Comparison of ENCODE assay signal across 18 cellular contexts in genomic region chrX:120736989-120737388, GRCh38.
A peak's percentile ranks its signal among the peaks of the same experiment; 100 is the strongest.
DNase-seq lines count a peak whose midpoint lies in the region; ATAC-seq, FAIRE-seq and TF ChIP-seq lines count a peak whose summit lies in the region.
"Had no signal": no experiment of that assay in that cellular context is flagged by ENCODE, and none has a peak within 500 bp of the region (broad histone marks: within the 10 kb centered on the region; RNA-seq: fewer than 3 reads in every experiment).

No MANE protein-coding gene starts in this region.

- H3K36me3 Mint-ChIP-seq in activated naive CD4-positive, alpha-beta T cell treated with anti-CD3 and anti-CD28 coated beads, Interleukin-2, amount 50 U/mL, for 72 hours = no peaks in the 10 kb centered on the region

- peak; percentile 26 for TF ChIP-seq POLR2A in endothelial cell of umbilical vein (IDR thresholded peaks at IDR 0.05; ENCODE audit: low read depth, low read length)

- no peaks in the 10 kb centered on the region for H3K9me1 ChIP-seq in endothelial cell of umbilical vein (replicated peaks; ENCODE audit: control insufficient read depth, extremely low read depth, insufficient read depth, low read length)

- H3K4me1 ChIP-seq in PC-9 (replicated peaks; ENCODE audit: insufficient read depth) (peaks cover 79% of the 10 kb centered on the region), endothelial cell of umbilical vein (ENCODE audit: control insufficient read depth, extremely low read depth, insufficient read depth, low read length) (peaks cover 28% of the 10 kb centered on the region), psoas muscle (no peaks in the 10 kb centered on the region)

- peak overlapping the region; percentile 40; the same call in 1 of the 2 replicates for H3K4me3 ChIP-seq in PC-9
- no peak overlapping the region for H3K4me3 ChIP-seq in endothelial cell of umbilical vein (replicated peaks in 1 of 3; ENCODE audit: insufficient read depth in 1 of 3, low read depth in 1 of 3, low read length in 3 of 3)
- no peak overlapping the region for H3K4me3 ChIP-seq in psoas muscle

- H4K20me1 ChIP-seq in PC-9 (ENCODE audit: insufficient read depth) = no peaks in the 10 kb centered on the region
- H4K20me1 ChIP-seq in endothelial cell of umbilical vein (replicated peaks; ENCODE audit: control insufficient read depth, extremely low read depth, insufficient read depth, low read length) = no peaks in the 10 kb centered on the region

- H3K27ac ChIP-seq in PC-9 = peak overlapping the region; percentile 99
- H3K27ac ChIP-seq in endothelial cell of umbilical vein (ENCODE audit: insufficient read depth, low read depth, low read length) = peak overlapping the region; percentile 49
- H3K27ac ChIP-seq in psoas muscle = no peak overlapping the region

- ATAC-seq in activated naive CD4-positive, alpha-beta T cell treated with anti-CD3 and anti-CD28 coated beads, Interleukin-2, amount 50 U/mL, for 72 hours = peak; percentile 95 to 97
- ATAC-seq in HG03565 (IDR thresholded peaks at IDR 0.05; ENCODE audit: unreplicated experiment) (no peak), psoas muscle (no peak)
- ATAC-seq: Panc1 had no signal

- no TSS peak for BruUV-seq in PC-9 (replicated peaks; lab: Mats Ljungman, UMichigan)
- no TSS peak for BruUV-seq in endothelial cell of umbilical vein (replicated peaks; lab: Mats Ljungman, UMichigan)

- H3K36me3 ChIP-seq in PC-9 (ENCODE audit: low read depth) (peaks cover 17% of the 10 kb centered on the region; the same call in 1 of the 2 replicates), endothelial cell of umbilical vein (ENCODE audit: control insufficient read depth in 2 of 2, extremely low read depth in 1 of 2, insufficient read depth in 2 of 2, low read length in 2 of 2) (no peaks in the 10 kb centered on the region), psoas muscle (ENCODE audit: insufficient read depth in 1 of 2, low read depth in 1 of 2) (no peaks in the 10 kb centered on the region)

- CTCF ChIA-PET in PC-9 (lab: Charles Lee) = interaction anchor here (0.6 kb wide), 2 partner anchors 282 to 1233 kb away, joined by 3 to 15 read pairs; no protein-coding TSS in a partner anchor
- CTCF ChIA-PET in endothelial cell of umbilical vein (lab: Charles Lee) = interaction anchor here (1.0 kb wide), 1 partner anchor 32 kb away, joined by 3 read pairs; no protein-coding TSS in a partner anchor

- intact Hi-C loops in PC-9 (cut with micrococcal nuclease; ENCODE audit: unreplicated experiment) (loop anchor here (10.0 kb wide), 1 partner anchor 422 kb away; the partner anchor contains the start of gene TMEM255A), endothelial cell of umbilical vein (cut with micrococcal nuclease) (loop anchor here (1.0 to 5.0 kb wide), 4 partner anchors 31 to 175 kb away; partner anchors contain the start of gene CUL4B), psoas muscle (cut with DNase I) (no loop called here)

- 0 out of 2 replicates have a peak, but pooled peaks cover 1% of the 10 kb centered on the region for H3K9me3 ChIP-seq in PC-9 (ENCODE audit: insufficient read depth, low read depth)
- H3K9me3 ChIP-seq in endothelial cell of umbilical vein (replicated peaks; ENCODE audit: control insufficient read depth, insufficient read depth, low read length) = no peaks in the 10 kb centered on the region
- no peaks in the 10 kb centered on the region for H3K9me3 ChIP-seq in psoas muscle

- peak overlapping the region; percentile 70 for H3K4me2 ChIP-seq in PC-9
- no peak overlapping the region for H3K4me2 ChIP-seq in endothelial cell of umbilical vein (ENCODE audit: insufficient read depth, low read length)

- H2AFZ ChIP-seq in PC-9 (no peak overlapping the region), endothelial cell of umbilical vein (ENCODE audit: low read depth, low read length) (no peak overlapping the region)

- H3F3A ChIP-seq in PC-9 (ENCODE audit: insufficient read depth, low read depth) = peaks cover 61% of the 10 kb centered on the region

- FAIRE-seq in endothelial cell of umbilical vein (lab: Jason Lieb, UNC) = peak; percentile 84

- dilution Hi-C loops in endothelial cell of umbilical vein (cut with MboI; ENCODE audit: extremely low pct_ligation_motif_present, low sequenced_read_pairs) = no loop called here

- no peak overlapping the region for H3K9ac ChIP-seq in endothelial cell of umbilical vein (replicated peaks; ENCODE audit: extremely low read depth, insufficient read depth, low read length)

- peak overlapping the region in 1 of 2 donors; percentile 52 for H3K27ac Mint-ChIP-seq in activated naive CD4-positive, alpha-beta T cell treated with anti-CD3 and anti-CD28 coated beads, Interleukin-2, amount 50 U/mL, for 72 hours

- H3K79me2 ChIP-seq in PC-9 (ENCODE audit: low read depth) = peaks cover 7% of the 10 kb centered on the region; the same call in 1 of the 2 replicates
- no peaks in the 10 kb centered on the region for H3K79me2 ChIP-seq in endothelial cell of umbilical vein (ENCODE audit: control insufficient read depth, insufficient read depth, low read length)

- POLR2A ChIA-PET in PC-9 (lab: Charles Lee; ENCODE audit: unreplicated experiment) (interaction anchor here (0.5 kb wide), 1 partner anchor 118 kb away, joined by 3 read pairs; no protein-coding TSS in a partner anchor), endothelial cell of umbilical vein (lab: Charles Lee) (no interaction called here)

- no peaks in the 10 kb centered on the region for H3K27me3 ChIP-seq in PC-9 (ENCODE audit: insufficient read depth, low read depth)
- H3K27me3 ChIP-seq in endothelial cell of umbilical vein (ENCODE audit: control insufficient read depth in 2 of 2, insufficient read depth in 2 of 2, low read length in 2 of 2) = no peaks in the 10 kb centered on the region
- H3K27me3 ChIP-seq in psoas muscle (ENCODE audit: insufficient read depth in 3 of 3, low read length in 2 of 3) = no peaks in the 10 kb centered on the region

- TF ChIP-seq CTCF in PC-9 (conservative IDR thresholded peaks at IDR 0.05) (no peak), endothelial cell of umbilical vein (IDR thresholded peaks at IDR 0.05; ENCODE audit: extremely low read depth in 1 of 2, insufficient read depth in 1 of 2, low read depth in 1 of 2, low read length in 2 of 2) (no peak), psoas muscle (IDR thresholded peaks at IDR 0.05) (no peak)

- H3K9me3 Mint-ChIP-seq in activated naive CD4-positive, alpha-beta T cell treated with anti-CD3 and anti-CD28 coated beads, Interleukin-2, amount 50 U/mL, for 72 hours = no peaks in the 10 kb centered on the region

- no peaks in the 10 kb centered on the region for H3K9me2 ChIP-seq in PC-9 (ENCODE audit: insufficient read depth)

- 59 to 78% (median 75%) methylated on average over 1 of the region's 1 CpG for WGBS in psoas muscle, 3 donors

- no peak for DNase-seq in activated naive CD4-positive, alpha-beta T cell treated with anti-CD3 and anti-CD28 coated beads, Interleukin-2, amount 50 U/mL, for 72 hours (ENCODE audit: low spot score in 2 of 2)
- DNase-seq in activated naive CD4-positive, alpha-beta T cell treated with Interleukin-2 at 50 U/mL for 16 hours = no peak
- DNase-seq in PC-9 (peak in 1 of 2 experiments; percentile 83), endothelial cell of umbilical vein (ENCODE audit: low read depth, low spot score) (peak; percentile 80), stromal cell of bone marrow (ENCODE audit: low read depth) (peak; percentile 33), NCI-H146 treated with DMSO at 0.1 percent for 48 hours (lab: John Stamatoyannopoulos, UW; ENCODE audit: unreplicated experiment) (no peak), psoas muscle (no peak)
- DNase-seq: activated CD4-positive, alpha-beta T cell treated with anti-CD3 and anti-CD28 coated beads for 48 hours; activated gamma-delta T cell; central memory CD4-positive, alpha-beta T cell; DMS 273 treated with DMSO at 0.1 percent for 48 hours; midbrain; NCI-H187; NCI-H524; stimulated activated naive CD4-positive, alpha-beta T cell treated with Interleukin-2 at 50 U/mL for 16 hours; T-helper 1 cell had no signal

TF ChIP-seq in endothelial cell of umbilical vein, 7 proteins besides CTCF, POLR2A, EP300 and RAD21:
- TF ChIP-seq GATA2 (IDR thresholded peaks at IDR 0.05; ENCODE audit: insufficient read depth, insufficient read length, low read depth, low read length) = peak; percentile 92
- no peak for TF ChIP-seq MAX (IDR thresholded peaks at IDR 0.05; ENCODE audit: insufficient read depth, insufficient read length)
- peak; percentile 35 for TF ChIP-seq POLR2AphosphoS5 (IDR thresholded peaks at IDR 0.05; ENCODE audit: insufficient read depth, low read depth, low read length)
- peak; percentile 84 for TF ChIP-seq FOS (IDR thresholded peaks at IDR 0.05; ENCODE audit: borderline replicate concordance, insufficient read depth, low read length)
- TF ChIP-seq JUN (IDR thresholded peaks at IDR 0.05; ENCODE audit: borderline replicate concordance, insufficient read depth, insufficient read length, low read depth) = peak; percentile 60
- no peak for TF ChIP-seq MYC (IDR thresholded peaks at IDR 0.05; ENCODE audit: low read depth, low read length)
- no peak for TF ChIP-seq EZH2 (IDR thresholded peaks at IDR 0.05; ENCODE audit: borderline replicate concordance, low read depth, low read length, severe bottlenecking)

Comparison
In these comparisons a context has a peak if more than half of its experiments do, and no peak if none do; other contexts are left out.
1. ATAC-seq: peak in activated naive CD4-positive, alpha-beta T cell treated with anti-CD3 and anti-CD28 coated beads, Interleukin-2, amount 50 U/mL, for 72 hours (2 of 2); none in HG03565 (single experiment) and psoas muscle (0 of 4).
2. DNase-seq: peak in endothelial cell of umbilical vein (single experiment) and stromal cell of bone marrow (single experiment); none in activated naive CD4-positive, alpha-beta T cell treated with anti-CD3 and anti-CD28 coated beads, Interleukin-2, amount 50 U/mL, for 72 hours (0 of 2), activated naive CD4-positive, alpha-beta T cell treated with Interleukin-2 at 50 U/mL for 16 hours (single experiment), NCI-H146 treated with DMSO at 0.1 percent for 48 hours (single experiment) and psoas muscle (0 of 2).
3. intact Hi-C loops: an anchor here in PC-9 (10.0 kb wide) and endothelial cell of umbilical vein (1.0 to 5.0 kb wide); none called in psoas muscle.